8 cellular contexts compared by ENCODE assay signal in the genomic region with DNA sequence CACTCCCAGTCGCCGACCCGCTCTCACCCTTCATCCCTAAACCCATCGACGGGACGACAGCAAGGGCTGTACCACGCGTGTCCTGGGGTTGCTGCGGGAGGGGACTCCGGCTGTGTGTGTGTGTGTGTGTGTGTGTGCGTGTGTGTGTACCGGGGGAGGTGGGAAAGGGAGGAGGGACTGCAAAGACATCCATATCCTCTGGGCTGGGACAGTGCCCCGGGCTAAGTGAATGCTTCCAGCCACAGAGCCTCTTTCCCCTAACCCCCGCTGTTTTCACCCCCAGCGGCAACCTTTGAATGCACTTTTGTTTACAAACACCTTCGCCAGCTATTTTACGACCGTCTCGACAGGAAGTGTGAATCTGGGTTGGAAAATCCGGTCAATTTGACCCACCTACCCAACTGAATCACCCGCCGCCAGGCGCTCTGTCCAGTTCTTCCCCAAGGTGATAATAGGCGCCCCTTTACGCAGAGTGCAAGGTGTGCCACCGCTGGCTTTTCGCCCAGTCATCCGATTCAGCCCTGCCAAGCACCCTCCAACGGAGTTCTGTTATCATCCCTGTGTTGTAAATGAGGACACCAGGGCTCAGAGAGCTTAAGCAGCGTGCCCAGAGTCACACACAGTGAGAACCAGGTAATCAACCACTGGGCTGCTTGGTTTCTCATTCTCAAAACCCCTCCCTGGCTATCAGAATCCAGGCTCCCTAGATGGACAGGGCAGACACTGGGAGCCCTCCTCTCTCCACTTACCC. TPM values are rescaled to one million over a fixed set of nuclear protein-coding genes. Genes with fewer than 3 reads are reported as not detected.
DNase-seq lines count a peak whose midpoint lies in the region; ATAC-seq and TF ChIP-seq lines count a peak whose summit lies in the region.

No MANE protein-coding gene starts in this region.

- no peaks in the 10 kb centered on the region for H3K9me3 Mint-ChIP-seq in activated naive CD4-positive, alpha-beta T cell treated with anti-CD3 and anti-CD28 coated beads for 36 hours
- H3K9me3 Mint-ChIP-seq in nephron = no peaks in the 10 kb centered on the region

- H3K27ac Mint-ChIP-seq in activated naive CD4-positive, alpha-beta T cell treated with anti-CD3 and anti-CD28 coated beads for 36 hours = no peak overlapping the region
- peak overlapping the region; percentile 92 to 99 (median 99) for H3K27ac Mint-ChIP-seq in nephron

- H3K36me3 Mint-ChIP-seq in activated naive CD4-positive, alpha-beta T cell treated with anti-CD3 and anti-CD28 coated beads for 36 hours (ENCODE audit: low read depth) = no peaks in the 10 kb centered on the region
- H3K36me3 Mint-ChIP-seq in nephron (ENCODE audit: low read depth) = peaks cover 18% of the 10 kb centered on the region

- CTCF ChIA-PET in activated naive CD4-positive, alpha-beta T cell treated with anti-CD3 and anti-CD28 coated beads for 36 hours (lab: Charles Lee) = interaction anchor here (0.6 to 1.1 kb wide), 5 partner anchors 18 to 136 kb away, joined by 3 to 4 read pairs (median 3); no protein-coding TSS in a partner anchor

- H3K4me1 Mint-ChIP-seq in activated naive CD4-positive, alpha-beta T cell treated with anti-CD3 and anti-CD28 coated beads for 36 hours (ENCODE audit: low read depth) = peaks cover 14% of the 10 kb centered on the region
- peaks cover 46% of the 10 kb centered on the region for H3K4me1 Mint-ChIP-seq in nephron

- intact Hi-C loops in activated naive CD4-positive, alpha-beta T cell treated with anti-CD3 and anti-CD28 coated beads for 36 hours (cut with micrococcal nuclease) = loop anchor here (2.0 to 10.0 kb wide), 3 partner anchors 162 to 440 kb away; no protein-coding TSS in a partner anchor

- H3K4me3 Mint-ChIP-seq in activated naive CD4-positive, alpha-beta T cell treated with anti-CD3 and anti-CD28 coated beads for 36 hours = peak overlapping the region; percentile 79
- peak overlapping the region; percentile 91 to 97 (median 95) for H3K4me3 Mint-ChIP-seq in nephron

- TF ChIP-seq CTCF in nephron (IDR thresholded peaks at IDR 0.05; ENCODE audit: unreplicated experiment in 3 of 3) = no peak
- no peak for TF ChIP-seq CTCF in GM13976 (IDR thresholded peaks at IDR 0.05; ENCODE audit: borderline replicate concordance, control extremely low read depth, extremely low read depth, insufficient read depth, missing control alignments)

- peaks cover 28% of the 10 kb centered on the region for H3K27me3 Mint-ChIP-seq in activated naive CD4-positive, alpha-beta T cell treated with anti-CD3 and anti-CD28 coated beads for 36 hours (ENCODE audit: low read depth)
- peaks cover 11% of the 10 kb centered on the region for H3K27me3 Mint-ChIP-seq in nephron (ENCODE audit: low read depth)

- in situ Hi-C loops in GM13976 (cut with MboI; ENCODE audit: low sequenced_read_pairs, unreplicated experiment) = no loop called here

- no peak for DNase-seq in activated naive CD4-positive, alpha-beta T cell treated with anti-CD3 and anti-CD28 coated beads for 36 hours
- DNase-seq in activated naive CD4-positive, alpha-beta T cell (lab: John Stamatoyannopoulos, UW) = no peak
- peak; percentile 56 for DNase-seq in RPMI7951 (ENCODE audit: low read depth)
- no peak for DNase-seq in dermis blood vessel endothelial cell
- no peak for DNase-seq in GM13976 (ENCODE audit: low spot score)

- ATAC-seq in esophagus mucosa (peak; percentile 14), GM18511 (IDR thresholded peaks at IDR 0.05; ENCODE audit: unreplicated experiment) (no peak)

RNA-seq across cellular contexts. Expression of gene AMOTL2, which starts 0.7 kb away (rescaled TPM):
- total RNA-seq in activated naive CD4-positive, alpha-beta T cell treated with anti-CD3 and anti-CD28 coated beads for 36 hours = under 1 TPM in 1 of 2 experiments, not detected in 1; 0.31 TPM
- total RNA-seq in RPMI7951 (2014; rRNA removed; shearing (Covaris generic)) = 13.1 and 15.1 TPM in 2 replicates
- total RNA-seq in esophagus mucosa = 33.2 TPM
- 104 and 130 TPM in 2 replicates for total RNA-seq in dermis blood vessel endothelial cell

Comparison
In these comparisons a context has a peak if more than half of its experiments do, and no peak if none do; other contexts are left out.
1. RNA of gene AMOTL2, which starts 0.7 kb away (total RNA-seq): 104 to 130 TPM in dermis blood vessel endothelial cell, 33.2 TPM in esophagus mucosa (single experiment) and 13.1 to 15.1 TPM in RPMI7951; 0.31 TPM in activated naive CD4-positive, alpha-beta T cell treated with anti-CD3 and anti-CD28 coated beads for 36 hours; every median in the first group is over 10 times any median in the second.